Comparison of ENCODE assay signal across 10 cellular contexts in genomic region chr3:16496008-16496407, GRCh38. TPM values are rescaled to one million over a fixed set of nuclear protein-coding genes. Genes with fewer than 3 reads are reported as not detected.
DNase-seq lines count a peak whose midpoint lies in the region; ATAC-seq and TF ChIP-seq lines count a peak whose summit lies in the region.
"Had no signal": no experiment of that assay in that cellular context is flagged by ENCODE, and none has a peak within 500 bp of the region (broad histone marks: within the 10 kb centered on the region; RNA-seq: fewer than 3 reads in every experiment).

No MANE protein-coding gene starts in this region.

- peak overlapping the region; percentile 79 for H3K27ac Mint-ChIP-seq in activated T-helper 1 cell treated with anti-CD3 and anti-CD28 coated beads, Interleukin-12 subunit alpha, Interleukin-12 subunit beta, Interleukin-2, Interleukin-4 antibody, amounts not matched to agents 30 ng/mL and 10 ng/mL and 1 ng/mL, durations not matched to agents 14 hours and 24 hours and 36 hours

- intact Hi-C loops in activated T-helper 1 cell treated with anti-CD3 and anti-CD28 coated beads, Interleukin-12 subunit alpha, Interleukin-12 subunit beta, Interleukin-2, Interleukin-4 antibody, amounts not matched to agents 30 ng/mL and 10 ng/mL and 1 ng/mL, durations not matched to agents 14 hours and 24 hours and 36 hours (cut with micrococcal nuclease), result loop anchor here (1.0 to 2.0 kb wide), 3 partner anchors 8 to 16 kb away; no protein-coding TSS in a partner anchor

- ATAC-seq in GM19397 (IDR thresholded peaks at IDR 0.05; ENCODE audit: unreplicated experiment), result peak; percentile 18
- peak; percentile 19 for ATAC-seq in HG03064 (IDR thresholded peaks at IDR 0.05; ENCODE audit: low read depth, unreplicated experiment)
- no peak for ATAC-seq in GM18873 (IDR thresholded peaks at IDR 0.05; ENCODE audit: low FRiP score, unreplicated experiment)
- ATAC-seq: lower lobe of right lung had no signal

- TF ChIP-seq CTCF in GM12865 (IDR thresholded peaks at IDR 0.05; ENCODE audit: insufficient read depth, low read depth, low read length, missing control alignments), result no peak
- TF ChIP-seq CTCF in GM10266 (IDR thresholded peaks at IDR 0.05; ENCODE audit: control insufficient read depth, insufficient read depth, low read depth, missing control alignments), result no peak

- H3K36me3 Mint-ChIP-seq in activated T-helper 1 cell treated with anti-CD3 and anti-CD28 coated beads, Interleukin-12 subunit alpha, Interleukin-12 subunit beta, Interleukin-2, Interleukin-4 antibody, amounts not matched to agents 30 ng/mL and 10 ng/mL and 1 ng/mL, durations not matched to agents 14 hours and 24 hours and 36 hours (ENCODE audit: low read depth), result peaks cover 57% of the 10 kb centered on the region

- H3K4me1 Mint-ChIP-seq in activated T-helper 1 cell treated with anti-CD3 and anti-CD28 coated beads, Interleukin-12 subunit alpha, Interleukin-12 subunit beta, Interleukin-2, Interleukin-4 antibody, amounts not matched to agents 30 ng/mL and 10 ng/mL and 1 ng/mL, durations not matched to agents 14 hours and 24 hours and 36 hours (ENCODE audit: low read depth), result peaks cover 71% of the 10 kb centered on the region

- DNase-seq in GM12865 (ENCODE audit: low read depth), result peak; percentile 14
- DNase-seq in activated T-helper 1 cell treated with anti-CD3 and anti-CD28 coated beads, Interleukin-12 subunit alpha, Interleukin-12 subunit beta, Interleukin-2, Interleukin-4 antibody, amounts not matched to agents 30 ng/mL and 10 ng/mL and 1 ng/mL, durations not matched to agents 14 hours and 24 hours and 36 hours (ENCODE audit: low spot score), result no peak
- DNase-seq in dermis blood vessel endothelial cell, result no peak
- DNase-seq in NCI-H2081 (lab: John Stamatoyannopoulos, UW), result no peak
- no peak for DNase-seq in GM10266 (ENCODE audit: extremely low spot score)
- DNase-seq: Kasumi-1, lower lobe of right lung had no signal

- H3K4me3 Mint-ChIP-seq in activated T-helper 1 cell treated with anti-CD3 and anti-CD28 coated beads, Interleukin-12 subunit alpha, Interleukin-12 subunit beta, Interleukin-2, Interleukin-4 antibody, amounts not matched to agents 30 ng/mL and 10 ng/mL and 1 ng/mL, durations not matched to agents 14 hours and 24 hours and 36 hours, result peak overlapping the region; percentile 38

- peaks cover 8% of the 10 kb centered on the region for H3K9me3 Mint-ChIP-seq in activated T-helper 1 cell treated with anti-CD3 and anti-CD28 coated beads, Interleukin-12 subunit alpha, Interleukin-12 subunit beta, Interleukin-2, Interleukin-4 antibody, amounts not matched to agents 30 ng/mL and 10 ng/mL and 1 ng/mL, durations not matched to agents 14 hours and 24 hours and 36 hours

- no peak overlapping the region for H3K4me3 ChIP-seq in GM12865 (ENCODE audit: low read depth, low read length)
- H3K4me3 ChIP-seq: lower lobe of right lung had no signal

- no peaks in the 10 kb centered on the region for H3K27me3 Mint-ChIP-seq in activated T-helper 1 cell treated with anti-CD3 and anti-CD28 coated beads, Interleukin-12 subunit alpha, Interleukin-12 subunit beta, Interleukin-2, Interleukin-4 antibody, amounts not matched to agents 30 ng/mL and 10 ng/mL and 1 ng/mL, durations not matched to agents 14 hours and 24 hours and 36 hours (ENCODE audit: insufficient read depth)

RNA-seq across cellular contexts. Expression of gene RFTN1, which starts 17.5 kb away (rescaled TPM):
- 97.6 and 97.8 TPM in 2 replicates for total RNA-seq in activated T-helper 1 cell treated with anti-CD3 and anti-CD28 coated beads, Interleukin-12 subunit alpha, Interleukin-12 subunit beta, Interleukin-2, Interleukin-4 antibody, amounts not matched to agents 30 ng/mL and 10 ng/mL and 1 ng/mL, durations not matched to agents 14 hours and 24 hours and 36 hours
- total RNA-seq in dermis blood vessel endothelial cell, result 47.3 and 47.8 TPM in 2 replicates
